20 cellular contexts compared by ENCODE assay signal in the genomic region with DNA sequence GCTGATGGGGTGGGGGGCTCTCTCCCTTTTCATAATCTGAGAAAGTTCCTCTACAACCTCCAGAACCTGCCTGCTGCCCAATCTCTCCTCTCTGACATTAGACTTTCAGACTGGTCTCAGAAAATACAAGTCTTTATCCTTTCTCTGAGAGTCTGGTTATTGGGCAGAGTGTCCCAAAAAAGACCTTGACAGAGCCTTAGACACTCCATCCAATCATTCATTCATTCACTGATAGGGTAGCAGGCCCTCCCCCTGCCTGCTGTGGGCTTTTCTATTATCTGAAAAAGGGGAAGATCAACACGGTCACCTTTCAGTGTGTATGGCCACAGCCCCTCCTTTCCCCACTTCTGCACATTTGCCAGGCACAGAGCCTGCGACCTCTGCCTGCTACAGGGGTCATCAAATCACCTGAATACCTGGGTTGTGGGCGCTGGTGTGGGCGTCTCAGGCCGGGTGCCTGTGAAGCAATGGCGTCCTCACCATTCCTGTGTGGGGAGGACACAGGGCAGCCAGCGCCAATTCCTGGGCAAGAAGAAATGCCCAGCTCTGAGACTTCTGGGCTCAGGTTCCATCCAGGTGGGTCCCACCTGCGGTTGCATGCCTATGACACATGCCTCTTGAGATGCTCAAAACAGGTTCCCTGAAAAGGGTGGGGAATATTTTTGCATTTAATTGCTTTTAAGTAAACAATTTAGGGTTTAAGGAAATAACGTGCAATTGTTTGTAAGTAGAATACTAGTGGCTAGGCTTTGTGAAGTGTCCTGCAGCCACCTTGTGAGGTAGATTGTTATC. TPM values are rescaled to one million over a fixed set of nuclear protein-coding genes. Genes with fewer than 3 reads are reported as not detected.
DNase-seq lines count a peak whose midpoint lies in the region; FAIRE-seq lines count a peak whose summit lies in the region.
"Had no signal": no experiment of that assay in that cellular context is flagged by ENCODE, and none has a peak within 500 bp of the region (broad histone marks: within the 10 kb centered on the region; RNA-seq: fewer than 3 reads in every experiment).

No MANE protein-coding gene starts in this region.

- no peaks in the 10 kb centered on the region for H3K9me3 ChIP-seq in small intestine (ENCODE audit: control insufficient read depth, low read depth)
- H3K9me3 ChIP-seq: adrenal gland, heart left ventricle had no signal

- 57 to 68% (median 61%) methylated on average over 9 of the region's 9 CpGs for WGBS in small intestine, 3 donors

- DNase-seq in NCI-H1436 (lab: John Stamatoyannopoulos, UW): peak; percentile 32
- no peak for DNase-seq in NCI-H1436 treated with DMSO at 0.1 percent for 48 hours (lab: John Stamatoyannopoulos, UW)
- DNase-seq in NCI-H2029 (lab: John Stamatoyannopoulos, UW): peak; percentile 86
- DNase-seq in activated CD8-positive, alpha-beta memory T cell treated with anti-CD3 and anti-CD28 coated beads, Interleukin-2, amount 50 U/mL, for 48 hours: peak; percentile 22
- peak; percentile 62 for DNase-seq in renal cortical epithelial cell (ENCODE audit: low read depth)
- no peak for DNase-seq in small intestine
- DNase-seq in NCI-H2171 treated with DMSO at 0.1 percent for 48 hours (lab: John Stamatoyannopoulos, UW): no peak
- no peak for DNase-seq in AG20443 (ENCODE audit: low spot score)
- DNase-seq: 8988T; activated CD8-positive, alpha-beta T cell treated with anti-CD3 and anti-CD28 coated beads, Interleukin-2, amount 10 ng/mL, durations not matched to agents 7 days and 5 days; C1 segment of cervical spinal cord; effector memory CD8-positive, alpha-beta T cell; mesendoderm; NCI-H1694 treated with DMSO at 0.1 percent for 48 hours; nephron progenitor cell; Right ventricle myocardium superior; stimulated activated naive B cell treated with anti-CD40 and anti-IgM and Interleukin-4, amounts not matched to agents 10 μg/mL and 1 μg/mL and 100 μg/mL, for 72 hours had no signal

- FAIRE-seq in small intestine (lab: Jason Lieb, UNC): no peak

- no peak overlapping the region for H3K27ac ChIP-seq in small intestine (ENCODE audit: low read depth in 1 of 2, low read length in 1 of 2)
- H3K27ac ChIP-seq: cardiac muscle cell, heart left ventricle had no signal

- no peak overlapping the region for H3K4me3 ChIP-seq in small intestine (ENCODE audit: low read depth in 1 of 2, low read length in 2 of 2)
- H3K4me3 ChIP-seq: adrenal gland, cardiac muscle cell, heart left ventricle had no signal

- H3K4me1 ChIP-seq in small intestine (ENCODE audit: control insufficient read depth in 2 of 2, insufficient read depth in 1 of 2, low read depth in 1 of 2, low read length in 1 of 2): no peaks in the 10 kb centered on the region

- peaks cover 0 to 2% of the 10 kb centered on the region in 2 donors for H3K27me3 ChIP-seq in small intestine (ENCODE audit: control insufficient read depth in 2 of 2, insufficient read depth in 2 of 2, low read length in 2 of 2)
- H3K27me3 ChIP-seq: adrenal gland had no signal

- H3K36me3 ChIP-seq in small intestine (ENCODE audit: control insufficient read depth in 2 of 2, insufficient read depth in 2 of 2, low read length in 2 of 2): no peaks in the 10 kb centered on the region
- H3K36me3 ChIP-seq: adrenal gland, cardiac muscle cell, heart left ventricle had no signal

RNA-seq across cellular contexts. Expression of gene ELK4, which starts 52.8 kb away (rescaled TPM):
- total RNA-seq in renal cortical epithelial cell: 17.4 and 26.9 TPM in 2 replicates
- polyA plus RNA-seq in small intestine: 1 to 10 TPM; 2.7 to 6.0 (median 3.0) TPM

Comparison
In these comparisons a context has a peak if more than half of its experiments do, and no peak if none do; other contexts are left out.
1. DNase-seq: peak in NCI-H1436 (single experiment), NCI-H2029 (single experiment), activated CD8-positive, alpha-beta memory T cell treated with anti-CD3 and anti-CD28 coated beads, Interleukin-2, amount 50 U/mL, for 48 hours (single experiment) and renal cortical epithelial cell (single experiment); none in NCI-H1436 treated with DMSO at 0.1 percent for 48 hours (single experiment), small intestine (single experiment), NCI-H2171 treated with DMSO at 0.1 percent for 48 hours (single experiment) and AG20443 (single experiment).